1 cellular context compared by ENCODE assay signal in the genomic region with DNA sequence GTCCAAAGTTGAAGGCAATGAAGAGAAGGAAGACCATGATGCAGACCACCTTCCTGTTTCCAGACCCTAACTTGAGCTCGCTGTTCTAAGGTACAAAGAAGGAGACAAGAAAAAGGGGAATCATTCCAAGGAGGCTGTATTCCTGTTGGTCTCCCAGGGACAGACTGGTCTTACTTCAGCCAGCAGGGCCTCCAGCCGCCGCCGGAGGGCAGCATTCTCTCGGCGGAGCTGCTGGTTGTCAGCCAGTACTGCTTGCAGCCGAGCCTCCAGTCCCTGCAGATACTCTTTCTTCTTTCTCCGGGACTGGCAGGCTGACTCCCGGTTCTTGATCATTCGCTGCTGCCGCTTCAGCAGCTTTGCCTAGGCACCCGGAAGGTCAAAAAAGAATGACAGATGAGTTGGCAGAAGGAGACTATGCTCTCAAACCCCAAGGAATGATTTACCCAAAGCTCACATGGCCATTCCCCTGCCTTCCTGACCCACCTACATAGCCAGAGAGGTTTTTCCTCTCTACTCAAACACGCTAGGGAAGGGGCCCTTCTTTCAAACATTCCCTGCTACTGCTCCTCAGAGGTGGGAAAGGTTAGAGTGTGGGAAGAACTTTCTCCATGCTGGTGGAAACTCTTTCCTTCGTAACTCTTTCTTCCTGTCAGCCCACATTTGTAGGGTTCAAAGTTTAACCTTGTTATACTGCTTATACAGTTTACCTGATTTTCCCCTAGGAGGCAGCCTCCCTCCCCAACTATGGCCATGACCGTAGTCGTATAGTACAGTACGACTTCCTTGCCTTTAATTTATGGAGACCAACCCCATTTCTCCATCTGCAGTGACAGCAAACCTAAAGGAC.
TF ChIP-seq lines count a peak whose summit lies in the region.

No MANE protein-coding gene starts in this region.

TF ChIP-seq in A549, 52 proteins besides CTCF, POLR2A, EP300 and RAD21:
- TF ChIP-seq JUN (IDR thresholded peaks at IDR 0.05), result no peak
- peak; percentile 67 for TF ChIP-seq SMC3 (IDR thresholded peaks at IDR 0.05)
- no peak for TF ChIP-seq HMGXB4 (CRISPR knock-in tag; IDR thresholded peaks at IDR 0.05; ENCODE audit: borderline replicate concordance)
- no peak for TF ChIP-seq EHMT2 (IDR thresholded peaks at IDR 0.05; ENCODE audit: low read depth)
- TF ChIP-seq HDAC2 (IDR thresholded peaks at IDR 0.05), result no peak
- TF ChIP-seq BHLHE40 (IDR thresholded peaks at IDR 0.05; ENCODE audit: low read depth, low read length), result no peak
